In the genomic region with DNA sequence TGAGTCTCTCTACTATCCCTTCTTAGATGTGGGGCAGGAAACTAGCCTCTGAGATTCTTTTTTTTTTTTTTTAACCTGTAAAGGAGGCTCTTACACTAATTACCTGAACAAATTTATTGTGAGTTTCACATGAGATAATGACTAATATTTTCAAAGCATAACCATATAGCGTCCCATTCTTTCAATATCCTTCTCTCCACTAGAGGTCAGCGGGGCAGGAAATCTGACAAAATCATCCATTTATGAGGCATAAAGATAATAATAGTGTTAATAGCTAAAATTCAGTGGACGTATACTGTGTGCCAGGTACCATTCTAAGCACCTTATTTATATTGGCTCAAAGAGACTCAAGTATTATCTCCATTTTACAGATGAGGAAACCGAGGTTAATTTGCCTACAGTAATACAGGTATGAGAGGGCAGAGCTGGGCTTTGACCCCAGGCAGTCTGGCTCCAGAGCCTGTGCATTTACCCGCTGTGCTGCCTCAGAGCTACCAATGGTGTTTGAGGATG, we compare ENCODE assay signal across 15 cellular contexts. TPM values are rescaled to one million over a fixed set of nuclear protein-coding genes. Genes with fewer than 3 reads are reported as not detected.
DNase-seq lines count a peak whose midpoint lies in the region; ATAC-seq and TF ChIP-seq lines count a peak whose summit lies in the region.
"Had no signal": no experiment of that assay in that cellular context is flagged by ENCODE, and none has a peak within 500 bp of the region (broad histone marks: within the 10 kb centered on the region; RNA-seq: fewer than 3 reads in every experiment).

No MANE protein-coding gene starts in this region.

- H3K27me3 ChIP-seq in liver (ENCODE audit: control insufficient read depth in 4 of 4, insufficient read depth in 4 of 4, low read length in 3 of 4), result no peaks in the 10 kb centered on the region

- TF ChIP-seq CTCF in C4-2B (conservative IDR thresholded peaks at IDR 0.05), result peak; percentile 50
- peak; percentile 47 for TF ChIP-seq CTCF in astrocyte of the cerebellum (IDR thresholded peaks at IDR 0.05; ENCODE audit: low read depth, low read length, missing control alignments)
- TF ChIP-seq CTCF in liver (IDR thresholded peaks at IDR 0.05; ENCODE audit: low read depth, low read length, missing input control), result peak; percentile 3
- TF ChIP-seq CTCF in GM10266 (IDR thresholded peaks at IDR 0.05; ENCODE audit: control insufficient read depth, insufficient read depth, low read depth, missing control alignments), result no peak

- no peaks in the 10 kb centered on the region for H3K4me1 ChIP-seq in liver (ENCODE audit: control insufficient read depth in 4 of 4, insufficient read depth in 4 of 4, low read length in 3 of 4)

- H3K9me3 ChIP-seq in liver (ENCODE audit: control insufficient read depth in 4 of 4, low read length in 3 of 4), result no peaks in the 10 kb centered on the region

- TF ChIP-seq RAD21 in Ishikawa (IDR thresholded peaks at IDR 0.05; ENCODE audit: low read depth), result peak; percentile 28; the same call in 1 of the 2 replicates
- TF ChIP-seq RAD21 in liver (IDR thresholded peaks at IDR 0.05), result peak in 1 of 2 donors; percentile 53

- WGBS in liver, result 91% methylated on average over 5 of the region's 5 CpGs

- H3K27ac ChIP-seq in C4-2B, result no peak overlapping the region
- H3K27ac ChIP-seq in liver (ENCODE audit: low read depth in 1 of 2, low read length in 2 of 2), result no peak overlapping the region

- no peak for TF ChIP-seq EP300 in Ishikawa (IDR thresholded peaks at IDR 0.05; ENCODE audit: borderline replicate concordance)

- no peaks in the 10 kb centered on the region for H3K36me3 ChIP-seq in liver (ENCODE audit: control insufficient read depth in 4 of 4, insufficient read depth in 3 of 4, low read depth in 1 of 4, low read length in 3 of 4)

- DNase-seq in astrocyte of the cerebellum (ENCODE audit: low read depth) (no peak), GM10266 (ENCODE audit: extremely low spot score) (no peak), NCI-H1092 (lab: John Stamatoyannopoulos, UW) (no peak), DMS 273 (lab: John Stamatoyannopoulos, UW; ENCODE audit: unreplicated experiment) (no peak)
- DNase-seq: activated B cell treated with CpG ODN at 0.5 μM for 24 hours, Calu3, H7, islet precursor cell, NCI-H510A, SIG-M5 had no signal

- in situ Hi-C loops in astrocyte of the cerebellum (cut with HindIII; ENCODE audit: low sequenced_read_pairs), result no loop called here

- H3K4me3 ChIP-seq in astrocyte of the cerebellum (ENCODE audit: low read depth, low read length) (no peak overlapping the region), liver (ENCODE audit: low read depth in 1 of 3, low read length in 3 of 3) (no peak overlapping the region)

- ATAC-seq in HG03457 (IDR thresholded peaks at IDR 0.05; ENCODE audit: unreplicated experiment), result no peak
- ATAC-seq: stimulated activated effector memory CD8-positive, alpha-beta T cell treated with anti-CD3 and anti-CD28 coated beads, Interleukin-12 subunit alpha, Interleukin-12 subunit beta, amount 100 ng/mL, for 72 hours had no signal

- H3K9ac ChIP-seq in liver (ENCODE audit: low read depth in 1 of 2, low read length in 2 of 2), result no peak overlapping the region

TF ChIP-seq in Ishikawa, 13 proteins besides CTCF, POLR2A, EP300 and RAD21 (continues in another document):
- TF ChIP-seq YY1 (IDR thresholded peaks at IDR 0.05; ENCODE audit: low read depth), result no peak
- TF ChIP-seq, protein P1, sequence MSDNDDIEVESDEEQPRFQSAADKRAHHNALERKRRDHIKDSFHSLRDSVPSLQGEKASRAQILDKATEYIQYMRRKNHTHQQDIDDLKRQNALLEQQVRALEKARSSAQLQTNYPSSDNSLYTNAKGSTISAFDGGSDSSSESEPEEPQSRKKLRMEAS (IDR thresholded peaks at IDR 0.05), result no peak
- TF ChIP-seq, protein P2, sequence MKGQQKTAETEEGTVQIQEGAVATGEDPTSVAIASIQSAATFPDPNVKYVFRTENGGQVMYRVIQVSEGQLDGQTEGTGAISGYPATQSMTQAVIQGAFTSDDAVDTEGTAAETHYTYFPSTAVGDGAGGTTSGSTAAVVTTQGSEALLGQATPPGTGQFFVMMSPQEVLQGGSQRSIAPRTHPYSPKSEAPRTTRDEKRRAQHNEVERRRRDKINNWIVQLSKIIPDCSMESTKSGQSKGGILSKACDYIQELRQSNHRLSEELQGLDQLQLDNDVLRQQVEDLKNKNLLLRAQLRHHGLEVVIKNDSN (IDR thresholded peaks at IDR 0.05), result no peak
- no peak for TF ChIP-seq NFIC (IDR thresholded peaks at IDR 0.05)
- TF ChIP-seq FOXM1 (IDR thresholded peaks at IDR 0.05; ENCODE audit: borderline replicate concordance, low read depth), result no peak
- no peak for TF ChIP-seq CEBPB (IDR thresholded peaks at IDR 0.05)
- TF ChIP-seq EGR1 (IDR thresholded peaks at IDR 0.05), result no peak
- TF ChIP-seq ZBTB7A (IDR thresholded peaks at IDR 0.05; ENCODE audit: low read depth), result no peak
- TF ChIP-seq TAF1 (IDR thresholded peaks at IDR 0.05; ENCODE audit: low read depth), result no peak
- TF ChIP-seq TCF12 (IDR thresholded peaks at IDR 0.05; ENCODE audit: low read depth), result no peak
- TF ChIP-seq, protein P3, sequence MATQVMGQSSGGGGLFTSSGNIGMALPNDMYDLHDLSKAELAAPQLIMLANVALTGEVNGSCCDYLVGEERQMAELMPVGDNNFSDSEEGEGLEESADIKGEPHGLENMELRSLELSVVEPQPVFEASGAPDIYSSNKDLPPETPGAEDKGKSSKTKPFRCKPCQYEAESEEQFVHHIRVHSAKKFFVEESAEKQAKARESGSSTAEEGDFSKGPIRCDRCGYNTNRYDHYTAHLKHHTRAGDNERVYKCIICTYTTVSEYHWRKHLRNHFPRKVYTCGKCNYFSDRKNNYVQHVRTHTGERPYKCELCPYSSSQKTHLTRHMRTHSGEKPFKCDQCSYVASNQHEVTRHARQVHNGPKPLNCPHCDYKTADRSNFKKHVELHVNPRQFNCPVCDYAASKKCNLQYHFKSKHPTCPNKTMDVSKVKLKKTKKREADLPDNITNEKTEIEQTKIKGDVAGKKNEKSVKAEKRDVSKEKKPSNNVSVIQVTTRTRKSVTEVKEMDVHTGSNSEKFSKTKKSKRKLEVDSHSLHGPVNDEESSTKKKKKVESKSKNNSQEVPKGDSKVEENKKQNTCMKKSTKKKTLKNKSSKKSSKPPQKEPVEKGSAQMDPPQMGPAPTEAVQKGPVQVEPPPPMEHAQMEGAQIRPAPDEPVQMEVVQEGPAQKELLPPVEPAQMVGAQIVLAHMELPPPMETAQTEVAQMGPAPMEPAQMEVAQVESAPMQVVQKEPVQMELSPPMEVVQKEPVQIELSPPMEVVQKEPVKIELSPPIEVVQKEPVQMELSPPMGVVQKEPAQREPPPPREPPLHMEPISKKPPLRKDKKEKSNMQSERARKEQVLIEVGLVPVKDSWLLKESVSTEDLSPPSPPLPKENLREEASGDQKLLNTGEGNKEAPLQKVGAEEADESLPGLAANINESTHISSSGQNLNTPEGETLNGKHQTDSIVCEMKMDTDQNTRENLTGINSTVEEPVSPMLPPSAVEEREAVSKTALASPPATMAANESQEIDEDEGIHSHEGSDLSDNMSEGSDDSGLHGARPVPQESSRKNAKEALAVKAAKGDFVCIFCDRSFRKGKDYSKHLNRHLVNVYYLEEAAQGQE (IDR thresholded peaks at IDR 0.05; ENCODE audit: low read depth), result no peak

TF ChIP-seq in liver, 16 proteins besides CTCF, POLR2A, EP300 and RAD21 (continues in another document):
- TF ChIP-seq JUND (IDR thresholded peaks at IDR 0.05), result no peak
- TF ChIP-seq, protein P4, sequence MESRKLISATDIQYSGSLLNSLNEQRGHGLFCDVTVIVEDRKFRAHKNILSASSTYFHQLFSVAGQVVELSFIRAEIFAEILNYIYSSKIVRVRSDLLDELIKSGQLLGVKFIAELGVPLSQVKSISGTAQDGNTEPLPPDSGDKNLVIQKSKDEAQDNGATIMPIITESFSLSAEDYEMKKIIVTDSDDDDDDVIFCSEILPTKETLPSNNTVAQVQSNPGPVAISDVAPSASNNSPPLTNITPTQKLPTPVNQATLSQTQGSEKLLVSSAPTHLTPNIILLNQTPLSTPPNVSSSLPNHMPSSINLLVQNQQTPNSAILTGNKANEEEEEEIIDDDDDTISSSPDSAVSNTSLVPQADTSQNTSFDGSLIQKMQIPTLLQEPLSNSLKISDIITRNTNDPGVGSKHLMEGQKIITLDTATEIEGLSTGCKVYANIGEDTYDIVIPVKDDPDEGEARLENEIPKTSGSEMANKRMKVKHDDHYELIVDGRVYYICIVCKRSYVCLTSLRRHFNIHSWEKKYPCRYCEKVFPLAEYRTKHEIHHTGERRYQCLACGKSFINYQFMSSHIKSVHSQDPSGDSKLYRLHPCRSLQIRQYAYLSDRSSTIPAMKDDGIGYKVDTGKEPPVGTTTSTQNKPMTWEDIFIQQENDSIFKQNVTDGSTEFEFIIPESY (IDR thresholded peaks at IDR 0.05), result no peak
- no peak for TF ChIP-seq GABPA (IDR thresholded peaks at IDR 0.05 in 1 of 2, conservative IDR thresholded peaks at IDR 0.05 in 1 of 2)
- no peak for TF ChIP-seq SP1 (IDR thresholded peaks at IDR 0.05)
- TF ChIP-seq FOXA1 (IDR thresholded peaks at IDR 0.05), result no peak
- TF ChIP-seq HNF4G (IDR thresholded peaks at IDR 0.05), result no peak
- no peak for TF ChIP-seq HNF4A (conservative IDR thresholded peaks at IDR 0.05)
- TF ChIP-seq, protein P1 (IDR thresholded peaks at IDR 0.05), result no peak
- TF ChIP-seq YY1 (IDR thresholded peaks at IDR 0.05), result no peak

RNA-seq across cellular contexts. Expression of a gene that starts 16.3 kb away (rescaled TPM):
- total RNA-seq in liver, result 10 to 100 TPM; 14.1 to 15.1 TPM
- 1 to 10 TPM; 1.2 to 7.9 TPM for polyA plus RNA-seq in liver
